Comparison of ENCODE assay signal across 26 cellular contexts in the genomic region with DNA sequence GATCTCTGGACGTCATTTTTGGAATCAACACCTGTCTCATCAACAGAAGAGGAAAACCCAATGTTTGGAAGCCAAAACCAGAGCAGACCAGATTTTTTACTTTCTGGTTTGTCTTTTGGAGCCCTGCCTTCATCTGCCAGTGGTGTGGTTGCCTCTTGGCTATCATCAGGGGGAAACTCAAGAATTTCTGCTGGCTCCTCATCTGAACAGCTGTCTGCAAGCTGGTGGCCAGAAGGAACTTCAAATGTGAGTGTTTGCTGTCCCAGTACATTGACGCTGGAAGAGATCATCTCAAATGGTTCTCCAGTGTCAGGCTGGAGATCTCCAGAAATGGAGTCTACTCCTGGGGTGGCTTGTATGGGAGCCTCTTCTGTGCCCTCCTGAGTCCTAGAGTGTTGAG. TPM values are rescaled to one million over a fixed set of nuclear protein-coding genes. Genes with fewer than 3 reads are reported as not detected.
"Had no signal": no experiment of that assay in that cellular context is flagged by ENCODE, and none has a peak within 500 bp of the region (broad histone marks: within the 10 kb centered on the region; RNA-seq: fewer than 3 reads in every experiment).

No MANE protein-coding gene starts in this region.

- H3K4me2 ChIP-seq: KMS-11, SK-N-SH had no signal

- H3K9ac ChIP-seq: KMS-11, SK-N-SH had no signal

- H3K4me1 ChIP-seq: SJSA1 had no signal

- H3K27me3 ChIP-seq: brain microvascular endothelial cell, SJSA1 had no signal

- H3K9me3 ChIP-seq: SJSA1, SK-N-SH had no signal

- DNase-seq: activated CD4-positive, alpha-beta memory T cell treated with anti-CD3 and anti-CD28 coated beads for 36 hours; activated CD4-positive, alpha-beta T cell treated with anti-CD3 and anti-CD28 coated beads for 36 hours; activated CD4-positive, alpha-beta T cell treated with anti-CD3 and anti-CD28 coated beads, Interleukin-2, amount 50 U/mL, for 1 hour; activated gamma-delta T cell treated with Interleukin-2 at 50 U/mL for 16 hours; activated naive CD4-positive, alpha-beta T cell treated with anti-CD3 and anti-CD28 coated beads, Interleukin-2, amount 50 U/mL, for 16 hours; activated naive CD8-positive, alpha-beta T cell treated with anti-CD3 and anti-CD28 coated beads for 36 hours; activated T-cell treated with anti-CD3 and anti-CD28 coated beads for 4 hours; activated T-cell treated with anti-CD3 and anti-CD28 coated beads, Interleukin-2, amount 50 U/mL, for 4 hours; amniotic stem cell; brain microvascular endothelial cell; NCI-H1092 treated with DMSO at 0.1 percent for 48 hours; NCI-H1417 treated with DMSO at 0.1 percent for 48 hours; NCI-H187 treated with DMSO at 0.1 percent for 48 hours; NCI-H2081; NCI-H226; NCI-H446 treated with DMSO at 0.1 percent for 48 hours; NCI-H524; SHP77 treated with DMSO at 0.1 percent for 48 hours; SK-N-SH had no signal

- H3K36me3 ChIP-seq: brain microvascular endothelial cell, cardiac muscle cell, SJSA1 had no signal

- H3K27ac ChIP-seq: brain microvascular endothelial cell, cardiac muscle cell, KMS-11, SJSA1 had no signal

- ATAC-seq: activated CD4-positive, alpha-beta T cell treated with anti-CD3 and anti-CD28 coated beads for 36 hours; activated CD4-positive, CD25-positive, alpha-beta regulatory T cell treated with anti-CD3 and anti-CD28 coated beads, Interleukin-2, amount 50 U/mL, for 24 hours; activated T-cell treated with anti-CD3 and anti-CD28 coated beads, Interleukin-2, amount 50 U/mL, for 4 hours; Panc1 had no signal

- H3K4me3 ChIP-seq: cardiac muscle cell, SJSA1 had no signal

RNA-seq across cellular contexts. Expression of gene PLD4, which starts 13.8 kb away (rescaled TPM):
- total RNA-seq: activated CD4-positive, alpha-beta memory T cell treated with anti-CD3 and anti-CD28 coated beads for 36 hours; activated CD4-positive, alpha-beta T cell treated with anti-CD3 and anti-CD28 coated beads for 36 hours; activated naive CD8-positive, alpha-beta T cell treated with anti-CD3 and anti-CD28 coated beads for 36 hours; M059J; RPMI7951; SJSA1 had no signal
